In genomic region chr10:26697922-26698608, GRCh38 we compare ENCODE assay signal across 1 cellular context.
TF ChIP-seq lines count a peak whose summit lies in the region.

No MANE protein-coding gene starts in this region.

TF ChIP-seq in HEK293, 187 proteins besides CTCF, POLR2A, EP300 and RAD21 (continued from another document):
- peak; percentile 95 for TF ChIP-seq ZBTB26 (tag by site-specific recombination; optimal IDR thresholded peaks at IDR 0.05)
- peak; percentile 85 for TF ChIP-seq GLIS2 (tag by site-specific recombination; IDR thresholded peaks at IDR 0.05)
